ENCODE assay signal across 8 cellular contexts in the genomic region with DNA sequence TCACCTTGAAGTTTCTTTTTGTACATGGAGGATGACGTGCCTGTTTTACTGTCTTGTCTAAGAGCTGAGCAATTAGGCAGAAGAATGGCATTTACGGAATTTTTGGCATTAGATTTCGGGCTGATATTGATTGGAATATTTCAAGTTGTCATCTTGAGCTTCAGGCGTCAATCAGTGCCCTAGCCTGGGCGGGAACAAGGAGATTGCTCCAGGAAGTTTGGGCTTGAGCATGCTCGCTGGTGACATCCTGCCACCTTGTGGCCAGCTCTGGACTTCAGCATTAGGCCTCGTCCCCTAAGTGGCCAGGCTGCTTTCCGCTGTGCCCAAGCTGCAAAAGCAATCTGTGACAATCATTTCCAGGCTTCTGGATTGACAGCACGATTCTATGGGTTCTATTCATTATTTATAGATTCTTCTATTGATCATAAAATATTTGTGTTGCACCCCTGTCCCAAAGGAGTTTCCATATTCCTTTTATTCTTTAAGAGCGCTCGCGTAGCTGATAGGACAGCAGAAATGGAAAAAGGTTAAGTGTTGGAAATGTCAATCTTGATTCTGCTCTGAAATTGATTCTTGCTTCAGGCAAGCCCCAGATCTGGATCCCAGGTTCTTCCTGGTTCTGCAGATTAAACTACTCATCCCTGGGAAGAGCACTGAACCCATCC.
A peak's percentile ranks its signal among the peaks of the same experiment; 100 is the strongest.
DNase-seq lines count a peak whose midpoint lies in the region; ATAC-seq and TF ChIP-seq lines count a peak whose summit lies in the region.

No MANE protein-coding gene starts in this region.

- H3K4me2 ChIP-seq in OCI-LY7 (ENCODE audit: low read length), result no peak overlapping the region; the same call in 1 of the 2 replicates

- no peaks in the 10 kb centered on the region for H3K36me3 ChIP-seq in OCI-LY7 (ENCODE audit: insufficient read depth, low read length)

- no peaks in the 10 kb centered on the region for H4K20me1 ChIP-seq in OCI-LY7 (ENCODE audit: insufficient read depth, low read length)

- peak overlapping the region; percentile 46 to 71 for H3K4me3 Mint-ChIP-seq in CD14-positive monocyte
- no peak overlapping the region for H3K4me3 Mint-ChIP-seq in activated T-helper 1 cell treated with anti-CD3 and anti-CD28 coated beads, Interleukin-12 subunit alpha, Interleukin-12 subunit beta, Interleukin-2, Interleukin-4 antibody, amounts not matched to agents 30 ng/mL and 10 ng/mL and 1 ng/mL, durations not matched to agents 14 hours and 24 hours and 36 hours
- H3K4me3 Mint-ChIP-seq in neural crest cell, result no peak overlapping the region

- TF ChIP-seq CTCF in CD14-positive monocyte (IDR thresholded peaks at IDR 0.05) (peak; percentile 91), OCI-LY7 (conservative IDR thresholded peaks at IDR 0.05; ENCODE audit: low read length) (peak; percentile 90), neural crest cell (conservative IDR thresholded peaks at IDR 0.05) (peak; percentile 96)

- CTCF ChIA-PET in OCI-LY7 (lab: Charles Lee; ENCODE audit: unreplicated experiment), result interaction anchor here (1.0 to 1.2 kb wide), 2 partner anchors 33 to 317 kb away, joined by 3 to 4 read pairs; no protein-coding TSS in a partner anchor

- no TSS peak for BruUV-seq in OCI-LY7 (replicated peaks; lab: Mats Ljungman, UMichigan)

- H3K27me3 Mint-ChIP-seq in CD14-positive monocyte (ENCODE audit: low read depth in 3 of 3), result peaks cover 0 to 4% (median 2%) of the 10 kb centered on the region in 3 donors
- H3K27me3 Mint-ChIP-seq in activated T-helper 1 cell treated with anti-CD3 and anti-CD28 coated beads, Interleukin-12 subunit alpha, Interleukin-12 subunit beta, Interleukin-2, Interleukin-4 antibody, amounts not matched to agents 30 ng/mL and 10 ng/mL and 1 ng/mL, durations not matched to agents 14 hours and 24 hours and 36 hours (ENCODE audit: insufficient read depth), result no peaks in the 10 kb centered on the region
- H3K27me3 Mint-ChIP-seq in neural crest cell (ENCODE audit: low read depth), result peaks cover 30% of the 10 kb centered on the region

- H3K27ac ChIP-seq in OCI-LY7 (ENCODE audit: low read depth, low read length, poor library complexity, severe bottlenecking), result no peak overlapping the region
- H3K27ac ChIP-seq in substantia nigra (ENCODE audit: low read depth, low read length, poor library complexity, severe bottlenecking), result no peak overlapping the region

- no peak overlapping the region for H3K4me3 ChIP-seq in Jurkat, Clone E6-1 (ENCODE audit: low read length)
- no peak overlapping the region for H3K4me3 ChIP-seq in OCI-LY7 (ENCODE audit: low read depth, low read length, poor library complexity, severe bottlenecking)

- H3K79me2 ChIP-seq in OCI-LY7 (ENCODE audit: insufficient read depth, low read depth, low read length), result no peaks in the 10 kb centered on the region

- H3K9me3 Mint-ChIP-seq in CD14-positive monocyte (peaks cover 0 to 3% (median 0%) of the 10 kb centered on the region in 7 donors), neural crest cell (no peaks in the 10 kb centered on the region)
- H3K9me3 Mint-ChIP-seq in activated T-helper 1 cell treated with anti-CD3 and anti-CD28 coated beads, Interleukin-12 subunit alpha, Interleukin-12 subunit beta, Interleukin-2, Interleukin-4 antibody, amounts not matched to agents 30 ng/mL and 10 ng/mL and 1 ng/mL, durations not matched to agents 14 hours and 24 hours and 36 hours, result no peaks in the 10 kb centered on the region

- intact Hi-C loops in CD14-positive monocyte (cut with micrococcal nuclease), result loop anchor here (2.0 to 5.0 kb wide), 2 partner anchors 322 to 324 kb away; no protein-coding TSS in a partner anchor
- intact Hi-C loops in OCI-LY7 (cut with micrococcal nuclease; ENCODE audit: unreplicated experiment), result loop anchor here (1.0 kb wide), 1 partner anchor 323 kb away; no protein-coding TSS in a partner anchor
- intact Hi-C loops in activated T-helper 1 cell treated with anti-CD3 and anti-CD28 coated beads, Interleukin-12 subunit alpha, Interleukin-12 subunit beta, Interleukin-2, Interleukin-4 antibody, amounts not matched to agents 30 ng/mL and 10 ng/mL and 1 ng/mL, durations not matched to agents 14 hours and 24 hours and 36 hours (cut with micrococcal nuclease), result loop anchor here (1.0 to 5.0 kb wide), 7 partner anchors 36 to 424 kb away; partner anchors contain the start of genes HNRNPK, KIF27 and RMI1

- no peak overlapping the region for H3K27ac Mint-ChIP-seq in CD14-positive monocyte
- H3K27ac Mint-ChIP-seq in activated T-helper 1 cell treated with anti-CD3 and anti-CD28 coated beads, Interleukin-12 subunit alpha, Interleukin-12 subunit beta, Interleukin-2, Interleukin-4 antibody, amounts not matched to agents 30 ng/mL and 10 ng/mL and 1 ng/mL, durations not matched to agents 14 hours and 24 hours and 36 hours, result no peak overlapping the region
- no peak overlapping the region for H3K27ac Mint-ChIP-seq in neural crest cell (ENCODE audit: unreplicated experiment)

- no peaks in the 10 kb centered on the region for H3K9me2 ChIP-seq in OCI-LY7 (ENCODE audit: insufficient read depth, low read length)

- no peak overlapping the region for H2AFZ ChIP-seq in OCI-LY7 (ENCODE audit: low read length)

- H3K4me1 Mint-ChIP-seq in CD14-positive monocyte (peaks cover 7% of the 10 kb centered on the region), neural crest cell (peaks cover 4% of the 10 kb centered on the region)
- H3K4me1 Mint-ChIP-seq in activated T-helper 1 cell treated with anti-CD3 and anti-CD28 coated beads, Interleukin-12 subunit alpha, Interleukin-12 subunit beta, Interleukin-2, Interleukin-4 antibody, amounts not matched to agents 30 ng/mL and 10 ng/mL and 1 ng/mL, durations not matched to agents 14 hours and 24 hours and 36 hours (ENCODE audit: low read depth), result peaks cover 21% of the 10 kb centered on the region

- H3K9me3 ChIP-seq in OCI-LY7 (ENCODE audit: low read length), result no peaks in the 10 kb centered on the region

- DNase-seq in CD14-positive monocyte (ENCODE audit: low spot score) (peak; percentile 60), OCI-LY7 (ENCODE audit: low spot score) (peak; percentile 62), fibroblast of the conjunctiva (ENCODE audit: low read depth) (peak; percentile 68), neural crest cell (ENCODE audit: low read depth, low spot score) (peak; percentile 84), substantia nigra (lab: John Stamatoyannopoulos, UW) (peak in 48 of 49 donors; percentile 5 to 84 (median 66))
- DNase-seq in Jurkat, Clone E6-1 (ENCODE audit: low read depth, low spot score), result peak; percentile 32
- peak; percentile 33 for DNase-seq in activated T-helper 1 cell treated with anti-CD3 and anti-CD28 coated beads, Interleukin-12 subunit alpha, Interleukin-12 subunit beta, Interleukin-2, Interleukin-4 antibody, amounts not matched to agents 30 ng/mL and 10 ng/mL and 1 ng/mL, durations not matched to agents 14 hours and 24 hours and 36 hours (ENCODE audit: low spot score)

- H3K36me3 Mint-ChIP-seq in CD14-positive monocyte (no peaks in the 10 kb centered on the region), neural crest cell (ENCODE audit: low read depth) (no peaks in the 10 kb centered on the region)
- no peaks in the 10 kb centered on the region for H3K36me3 Mint-ChIP-seq in activated T-helper 1 cell treated with anti-CD3 and anti-CD28 coated beads, Interleukin-12 subunit alpha, Interleukin-12 subunit beta, Interleukin-2, Interleukin-4 antibody, amounts not matched to agents 30 ng/mL and 10 ng/mL and 1 ng/mL, durations not matched to agents 14 hours and 24 hours and 36 hours (ENCODE audit: low read depth)

- ATAC-seq in GM19397 (IDR thresholded peaks at IDR 0.05; ENCODE audit: unreplicated experiment), result peak; percentile 77

- POLR2A ChIA-PET in OCI-LY7 (lab: Charles Lee), result interaction anchor here (1.1 kb wide), 1 partner anchor 12 kb away, joined by 3 read pairs; no protein-coding TSS in a partner anchor

- H3K4me1 ChIP-seq in OCI-LY7 (ENCODE audit: insufficient read depth, low read length, poor library complexity, severe bottlenecking), result no peaks in the 10 kb centered on the region

Comparison
In these comparisons a context has a peak if more than half of its experiments do, and no peak if none do; other contexts are left out.
1. DNase-seq: peak in every context shown above with its lines; median percentile 84 in neural crest cell; 68 in fibroblast of the conjunctiva; 66 in substantia nigra; 62 in OCI-LY7; 60 in CD14-positive monocyte; 33 in activated T-helper 1 cell treated with anti-CD3 and anti-CD28 coated beads, Interleukin-12 subunit alpha, Interleukin-12 subunit beta, Interleukin-2, Interleukin-4 antibody, amounts not matched to agents 30 ng/mL and 10 ng/mL and 1 ng/mL, durations not matched to agents 14 hours and 24 hours and 36 hours; 32 in Jurkat, Clone E6-1.
2. H3K4me3 Mint-ChIP-seq: peak in CD14-positive monocyte (2 of 2); none in activated T-helper 1 cell treated with anti-CD3 and anti-CD28 coated beads, Interleukin-12 subunit alpha, Interleukin-12 subunit beta, Interleukin-2, Interleukin-4 antibody, amounts not matched to agents 30 ng/mL and 10 ng/mL and 1 ng/mL, durations not matched to agents 14 hours and 24 hours and 36 hours (single experiment) and neural crest cell (single experiment).
3. Peak in every context shown above with its lines, with median percentiles within 50 percentile points of each other: CTCF ChIP-seq.